ENCODE assay signal across 1 cellular context in the genomic region with DNA sequence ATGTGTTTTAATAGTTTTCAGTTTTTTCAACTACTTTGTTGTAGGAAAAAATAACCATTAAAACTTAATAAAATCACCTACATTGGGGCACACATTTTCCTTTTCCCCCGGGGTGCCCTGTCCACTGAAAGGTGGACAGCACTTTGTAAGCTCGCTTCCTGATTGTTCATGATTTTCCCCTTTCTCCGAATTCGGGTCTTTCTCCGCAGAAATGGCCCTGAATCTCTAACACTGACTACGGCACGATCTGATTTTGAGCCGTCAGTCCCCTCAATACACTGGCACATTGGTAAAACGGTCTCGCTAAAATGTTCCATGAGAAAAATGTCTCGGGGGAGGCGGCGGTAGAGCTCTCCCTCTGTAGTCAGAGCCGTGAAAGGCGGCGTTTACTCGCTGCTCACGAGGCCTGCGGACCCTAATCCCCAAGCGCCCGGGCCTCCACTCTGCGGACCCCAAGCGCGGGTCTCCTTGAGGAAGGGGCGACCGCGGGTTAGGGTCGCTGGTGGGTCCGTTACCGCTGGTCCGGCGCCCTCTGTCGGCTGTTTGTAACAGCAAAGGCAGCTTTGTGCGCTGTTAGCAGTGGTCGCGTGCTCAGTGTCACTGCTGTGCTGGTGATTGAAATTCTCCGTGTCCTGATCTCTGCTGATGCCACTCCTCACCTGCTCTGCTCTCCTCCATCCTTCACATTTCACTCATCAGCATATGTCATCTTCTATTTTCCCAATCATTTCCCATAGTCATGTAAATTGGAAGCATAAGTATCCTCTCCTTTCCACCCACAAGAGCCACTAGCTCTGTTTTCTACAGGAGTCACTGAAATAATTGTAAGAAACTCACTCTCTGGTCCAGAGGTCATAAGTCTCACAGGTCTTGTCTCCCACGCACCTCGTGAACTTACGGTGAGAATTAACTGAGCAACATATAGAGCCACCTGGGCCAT.
A peak's percentile ranks its signal among the peaks of the same experiment; 100 is the strongest.
TF ChIP-seq lines count a peak whose summit lies in the region.

No MANE protein-coding gene starts in this region.

TF ChIP-seq in HepG2, 621 proteins besides CTCF, POLR2A, EP300 and RAD21 (continues in another document):
- TF ChIP-seq GTF3A (CRISPR knock-in tag; conservative IDR thresholded peaks at IDR 0.05): no peak
- TF ChIP-seq, protein P1, sequence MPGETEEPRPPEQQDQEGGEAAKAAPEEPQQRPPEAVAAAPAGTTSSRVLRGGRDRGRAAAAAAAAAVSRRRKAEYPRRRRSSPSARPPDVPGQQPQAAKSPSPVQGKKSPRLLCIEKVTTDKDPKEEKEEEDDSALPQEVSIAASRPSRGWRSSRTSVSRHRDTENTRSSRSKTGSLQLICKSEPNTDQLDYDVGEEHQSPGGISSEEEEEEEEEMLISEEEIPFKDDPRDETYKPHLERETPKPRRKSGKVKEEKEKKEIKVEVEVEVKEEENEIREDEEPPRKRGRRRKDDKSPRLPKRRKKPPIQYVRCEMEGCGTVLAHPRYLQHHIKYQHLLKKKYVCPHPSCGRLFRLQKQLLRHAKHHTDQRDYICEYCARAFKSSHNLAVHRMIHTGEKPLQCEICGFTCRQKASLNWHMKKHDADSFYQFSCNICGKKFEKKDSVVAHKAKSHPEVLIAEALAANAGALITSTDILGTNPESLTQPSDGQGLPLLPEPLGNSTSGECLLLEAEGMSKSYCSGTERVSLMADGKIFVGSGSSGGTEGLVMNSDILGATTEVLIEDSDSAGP (CRISPR knock-in tag; IDR thresholded peaks at IDR 0.05; ENCODE audit: borderline replicate concordance): peak; percentile 36; the same call in 1 of the 2 replicates
- no peak for TF ChIP-seq KAT2B (IDR thresholded peaks at IDR 0.05; ENCODE audit: borderline replicate concordance, low read depth, low read length)
- 0 out of 2 replicates have a peak, but pooled peaks have one; percentile 32 for TF ChIP-seq KDM4B (CRISPR knock-in tag; IDR thresholded peaks at IDR 0.05)
- TF ChIP-seq CCDC6 (CRISPR knock-in tag; IDR thresholded peaks at IDR 0.05): no peak
- no peak for TF ChIP-seq ZSCAN9 (CRISPR knock-in tag; IDR thresholded peaks at IDR 0.05; ENCODE audit: borderline replicate concordance)
- TF ChIP-seq ZNF33B (CRISPR knock-in tag; IDR thresholded peaks at IDR 0.05): no peak
- no peak for TF ChIP-seq ASH2L (IDR thresholded peaks at IDR 0.05; ENCODE audit: insufficient read length, low read depth, low read length)
- TF ChIP-seq, protein P2, sequence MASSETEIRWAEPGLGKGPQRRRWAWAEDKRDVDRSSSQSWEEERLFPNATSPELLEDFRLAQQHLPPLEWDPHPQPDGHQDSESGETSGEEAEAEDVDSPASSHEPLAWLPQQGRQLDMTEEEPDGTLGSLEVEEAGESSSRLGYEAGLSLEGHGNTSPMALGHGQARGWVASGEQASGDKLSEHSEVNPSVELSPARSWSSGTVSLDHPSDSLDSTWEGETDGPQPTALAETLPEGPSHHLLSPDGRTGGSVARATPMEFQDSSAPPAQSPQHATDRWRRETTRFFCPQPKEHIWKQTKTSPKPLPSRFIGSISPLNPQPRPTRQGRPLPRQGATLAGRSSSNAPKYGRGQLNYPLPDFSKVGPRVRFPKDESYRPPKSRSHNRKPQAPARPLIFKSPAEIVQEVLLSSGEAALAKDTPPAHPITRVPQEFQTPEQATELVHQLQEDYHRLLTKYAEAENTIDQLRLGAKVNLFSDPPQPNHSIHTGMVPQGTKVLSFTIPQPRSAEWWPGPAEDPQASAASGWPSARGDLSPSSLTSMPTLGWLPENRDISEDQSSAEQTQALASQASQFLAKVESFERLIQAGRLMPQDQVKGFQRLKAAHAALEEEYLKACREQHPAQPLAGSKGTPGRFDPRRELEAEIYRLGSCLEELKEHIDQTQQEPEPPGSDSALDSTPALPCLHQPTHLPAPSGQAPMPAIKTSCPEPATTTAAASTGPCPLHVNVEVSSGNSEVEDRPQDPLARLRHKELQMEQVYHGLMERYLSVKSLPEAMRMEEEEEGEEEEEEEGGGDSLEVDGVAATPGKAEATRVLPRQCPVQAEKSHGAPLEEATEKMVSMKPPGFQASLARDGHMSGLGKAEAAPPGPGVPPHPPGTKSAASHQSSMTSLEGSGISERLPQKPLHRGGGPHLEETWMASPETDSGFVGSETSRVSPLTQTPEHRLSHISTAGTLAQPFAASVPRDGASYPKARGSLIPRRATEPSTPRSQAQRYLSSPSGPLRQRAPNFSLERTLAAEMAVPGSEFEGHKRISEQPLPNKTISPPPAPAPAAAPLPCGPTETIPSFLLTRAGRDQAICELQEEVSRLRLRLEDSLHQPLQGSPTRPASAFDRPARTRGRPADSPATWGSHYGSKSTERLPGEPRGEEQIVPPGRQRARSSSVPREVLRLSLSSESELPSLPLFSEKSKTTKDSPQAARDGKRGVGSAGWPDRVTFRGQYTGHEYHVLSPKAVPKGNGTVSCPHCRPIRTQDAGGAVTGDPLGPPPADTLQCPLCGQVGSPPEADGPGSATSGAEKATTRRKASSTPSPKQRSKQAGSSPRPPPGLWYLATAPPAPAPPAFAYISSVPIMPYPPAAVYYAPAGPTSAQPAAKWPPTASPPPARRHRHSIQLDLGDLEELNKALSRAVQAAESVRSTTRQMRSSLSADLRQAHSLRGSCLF (CRISPR knock-in tag; IDR thresholded peaks at IDR 0.05; ENCODE audit: borderline replicate concordance): no peak
- TF ChIP-seq DMAP1 (CRISPR knock-in tag; IDR thresholded peaks at IDR 0.05): no peak
- TF ChIP-seq ZNF10 (CRISPR knock-in tag; IDR thresholded peaks at IDR 0.05; ENCODE audit: borderline replicate concordance, low read depth): no peak
- TF ChIP-seq ZNF235 (CRISPR knock-in tag; IDR thresholded peaks at IDR 0.05; ENCODE audit: borderline replicate concordance): no peak
- TF ChIP-seq, protein P3, sequence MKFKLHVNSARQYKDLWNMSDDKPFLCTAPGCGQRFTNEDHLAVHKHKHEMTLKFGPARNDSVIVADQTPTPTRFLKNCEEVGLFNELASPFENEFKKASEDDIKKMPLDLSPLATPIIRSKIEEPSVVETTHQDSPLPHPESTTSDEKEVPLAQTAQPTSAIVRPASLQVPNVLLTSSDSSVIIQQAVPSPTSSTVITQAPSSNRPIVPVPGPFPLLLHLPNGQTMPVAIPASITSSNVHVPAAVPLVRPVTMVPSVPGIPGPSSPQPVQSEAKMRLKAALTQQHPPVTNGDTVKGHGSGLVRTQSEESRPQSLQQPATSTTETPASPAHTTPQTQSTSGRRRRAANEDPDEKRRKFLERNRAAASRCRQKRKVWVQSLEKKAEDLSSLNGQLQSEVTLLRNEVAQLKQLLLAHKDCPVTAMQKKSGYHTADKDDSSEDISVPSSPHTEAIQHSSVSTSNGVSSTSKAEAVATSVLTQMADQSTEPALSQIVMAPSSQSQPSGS (CRISPR knock-in tag; IDR thresholded peaks at IDR 0.05): no peak
- no peak for TF ChIP-seq ZBTB8A (CRISPR knock-in tag; IDR thresholded peaks at IDR 0.05; ENCODE audit: borderline replicate concordance, low read depth)
- TF ChIP-seq ZBTB7A (CRISPR knock-in tag; IDR thresholded peaks at IDR 0.05): peak; percentile 98
- peak; percentile 42; the same call in 1 of the 2 replicates for TF ChIP-seq BHLHE40 (IDR thresholded peaks at IDR 0.05; ENCODE audit: low read length)
- TF ChIP-seq ZNF367 (CRISPR knock-in tag; IDR thresholded peaks at IDR 0.05; ENCODE audit: borderline replicate concordance): no peak
- no peak for TF ChIP-seq ZFAT (CRISPR knock-in tag; conservative IDR thresholded peaks at IDR 0.05)
- TF ChIP-seq, protein P4, sequence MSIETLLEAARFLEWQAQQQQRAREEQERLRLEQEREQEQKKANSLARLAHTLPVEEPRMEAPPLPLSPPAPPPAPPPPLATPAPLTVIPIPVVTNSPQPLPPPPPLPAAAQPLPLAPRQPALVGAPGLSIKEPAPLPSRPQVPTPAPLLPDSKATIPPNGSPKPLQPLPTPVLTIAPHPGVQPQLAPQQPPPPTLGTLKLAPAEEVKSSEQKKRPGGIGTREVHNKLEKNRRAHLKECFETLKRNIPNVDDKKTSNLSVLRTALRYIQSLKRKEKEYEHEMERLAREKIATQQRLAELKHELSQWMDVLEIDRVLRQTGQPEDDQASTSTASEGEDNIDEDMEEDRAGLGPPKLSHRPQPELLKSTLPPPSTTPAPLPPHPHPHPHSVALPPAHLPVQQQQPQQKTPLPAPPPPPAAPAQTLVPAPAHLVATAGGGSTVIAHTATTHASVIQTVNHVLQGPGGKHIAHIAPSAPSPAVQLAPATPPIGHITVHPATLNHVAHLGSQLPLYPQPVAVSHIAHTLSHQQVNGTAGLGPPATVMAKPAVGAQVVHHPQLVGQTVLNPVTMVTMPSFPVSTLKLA (IDR thresholded peaks at IDR 0.05): no peak
- no peak for TF ChIP-seq SMAD9 (CRISPR knock-in tag; IDR thresholded peaks at IDR 0.05)
- TF ChIP-seq, protein P5, sequence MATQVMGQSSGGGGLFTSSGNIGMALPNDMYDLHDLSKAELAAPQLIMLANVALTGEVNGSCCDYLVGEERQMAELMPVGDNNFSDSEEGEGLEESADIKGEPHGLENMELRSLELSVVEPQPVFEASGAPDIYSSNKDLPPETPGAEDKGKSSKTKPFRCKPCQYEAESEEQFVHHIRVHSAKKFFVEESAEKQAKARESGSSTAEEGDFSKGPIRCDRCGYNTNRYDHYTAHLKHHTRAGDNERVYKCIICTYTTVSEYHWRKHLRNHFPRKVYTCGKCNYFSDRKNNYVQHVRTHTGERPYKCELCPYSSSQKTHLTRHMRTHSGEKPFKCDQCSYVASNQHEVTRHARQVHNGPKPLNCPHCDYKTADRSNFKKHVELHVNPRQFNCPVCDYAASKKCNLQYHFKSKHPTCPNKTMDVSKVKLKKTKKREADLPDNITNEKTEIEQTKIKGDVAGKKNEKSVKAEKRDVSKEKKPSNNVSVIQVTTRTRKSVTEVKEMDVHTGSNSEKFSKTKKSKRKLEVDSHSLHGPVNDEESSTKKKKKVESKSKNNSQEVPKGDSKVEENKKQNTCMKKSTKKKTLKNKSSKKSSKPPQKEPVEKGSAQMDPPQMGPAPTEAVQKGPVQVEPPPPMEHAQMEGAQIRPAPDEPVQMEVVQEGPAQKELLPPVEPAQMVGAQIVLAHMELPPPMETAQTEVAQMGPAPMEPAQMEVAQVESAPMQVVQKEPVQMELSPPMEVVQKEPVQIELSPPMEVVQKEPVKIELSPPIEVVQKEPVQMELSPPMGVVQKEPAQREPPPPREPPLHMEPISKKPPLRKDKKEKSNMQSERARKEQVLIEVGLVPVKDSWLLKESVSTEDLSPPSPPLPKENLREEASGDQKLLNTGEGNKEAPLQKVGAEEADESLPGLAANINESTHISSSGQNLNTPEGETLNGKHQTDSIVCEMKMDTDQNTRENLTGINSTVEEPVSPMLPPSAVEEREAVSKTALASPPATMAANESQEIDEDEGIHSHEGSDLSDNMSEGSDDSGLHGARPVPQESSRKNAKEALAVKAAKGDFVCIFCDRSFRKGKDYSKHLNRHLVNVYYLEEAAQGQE (IDR thresholded peaks at IDR 0.05; ENCODE audit: borderline replicate concordance in 1 of 2, low read depth in 1 of 2, low read length in 2 of 2): no peak
- no peak for TF ChIP-seq HIVEP1 (CRISPR knock-in tag; IDR thresholded peaks at IDR 0.05)
- TF ChIP-seq ATF1 (CRISPR knock-in tag; IDR thresholded peaks at IDR 0.05): no peak
- TF ChIP-seq FOSL1 (CRISPR knock-in tag; IDR thresholded peaks at IDR 0.05; ENCODE audit: borderline replicate concordance): no peak
- TF ChIP-seq, protein P6, sequence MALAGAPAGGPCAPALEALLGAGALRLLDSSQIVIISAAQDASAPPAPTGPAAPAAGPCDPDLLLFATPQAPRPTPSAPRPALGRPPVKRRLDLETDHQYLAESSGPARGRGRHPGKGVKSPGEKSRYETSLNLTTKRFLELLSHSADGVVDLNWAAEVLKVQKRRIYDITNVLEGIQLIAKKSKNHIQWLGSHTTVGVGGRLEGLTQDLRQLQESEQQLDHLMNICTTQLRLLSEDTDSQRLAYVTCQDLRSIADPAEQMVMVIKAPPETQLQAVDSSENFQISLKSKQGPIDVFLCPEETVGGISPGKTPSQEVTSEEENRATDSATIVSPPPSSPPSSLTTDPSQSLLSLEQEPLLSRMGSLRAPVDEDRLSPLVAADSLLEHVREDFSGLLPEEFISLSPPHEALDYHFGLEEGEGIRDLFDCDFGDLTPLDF (CRISPR knock-in tag; IDR thresholded peaks at IDR 0.05): no peak
- TF ChIP-seq, protein P7, sequence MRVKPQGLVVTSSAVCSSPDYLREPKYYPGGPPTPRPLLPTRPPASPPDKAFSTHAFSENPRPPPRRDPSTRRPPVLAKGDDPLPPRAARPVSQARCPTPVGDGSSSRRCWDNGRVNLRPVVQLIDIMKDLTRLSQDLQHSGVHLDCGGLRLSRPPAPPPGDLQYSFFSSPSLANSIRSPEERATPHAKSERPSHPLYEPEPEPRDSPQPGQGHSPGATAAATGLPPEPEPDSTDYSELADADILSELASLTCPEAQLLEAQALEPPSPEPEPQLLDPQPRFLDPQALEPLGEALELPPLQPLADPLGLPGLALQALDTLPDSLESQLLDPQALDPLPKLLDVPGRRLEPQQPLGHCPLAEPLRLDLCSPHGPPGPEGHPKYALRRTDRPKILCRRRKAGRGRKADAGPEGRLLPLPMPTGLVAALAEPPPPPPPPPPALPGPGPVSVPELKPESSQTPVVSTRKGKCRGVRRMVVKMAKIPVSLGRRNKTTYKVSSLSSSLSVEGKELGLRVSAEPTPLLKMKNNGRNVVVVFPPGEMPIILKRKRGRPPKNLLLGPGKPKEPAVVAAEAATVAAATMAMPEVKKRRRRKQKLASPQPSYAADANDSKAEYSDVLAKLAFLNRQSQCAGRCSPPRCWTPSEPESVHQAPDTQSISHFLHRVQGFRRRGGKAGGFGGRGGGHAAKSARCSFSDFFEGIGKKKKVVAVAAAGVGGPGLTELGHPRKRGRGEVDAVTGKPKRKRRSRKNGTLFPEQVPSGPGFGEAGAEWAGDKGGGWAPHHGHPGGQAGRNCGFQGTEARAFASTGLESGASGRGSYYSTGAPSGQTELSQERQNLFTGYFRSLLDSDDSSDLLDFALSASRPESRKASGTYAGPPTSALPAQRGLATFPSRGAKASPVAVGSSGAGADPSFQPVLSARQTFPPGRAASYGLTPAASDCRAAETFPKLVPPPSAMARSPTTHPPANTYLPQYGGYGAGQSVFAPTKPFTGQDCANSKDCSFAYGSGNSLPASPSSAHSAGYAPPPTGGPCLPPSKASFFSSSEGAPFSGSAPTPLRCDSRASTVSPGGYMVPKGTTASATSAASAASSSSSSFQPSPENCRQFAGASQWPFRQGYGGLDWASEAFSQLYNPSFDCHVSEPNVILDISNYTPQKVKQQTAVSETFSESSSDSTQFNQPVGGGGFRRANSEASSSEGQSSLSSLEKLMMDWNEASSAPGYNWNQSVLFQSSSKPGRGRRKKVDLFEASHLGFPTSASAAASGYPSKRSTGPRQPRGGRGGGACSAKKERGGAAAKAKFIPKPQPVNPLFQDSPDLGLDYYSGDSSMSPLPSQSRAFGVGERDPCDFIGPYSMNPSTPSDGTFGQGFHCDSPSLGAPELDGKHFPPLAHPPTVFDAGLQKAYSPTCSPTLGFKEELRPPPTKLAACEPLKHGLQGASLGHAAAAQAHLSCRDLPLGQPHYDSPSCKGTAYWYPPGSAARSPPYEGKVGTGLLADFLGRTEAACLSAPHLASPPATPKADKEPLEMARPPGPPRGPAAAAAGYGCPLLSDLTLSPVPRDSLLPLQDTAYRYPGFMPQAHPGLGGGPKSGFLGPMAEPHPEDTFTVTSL (CRISPR knock-in tag; IDR thresholded peaks at IDR 0.05; ENCODE audit: borderline replicate concordance): no peak
- no peak for TF ChIP-seq PLRG1 (conservative IDR thresholded peaks at IDR 0.05)
- no peak for TF ChIP-seq CEBPB (IDR thresholded peaks at IDR 0.05; ENCODE audit: borderline replicate concordance, low read depth, low read length)
- no peak for TF ChIP-seq ZNF274 (CRISPR knock-in tag; IDR thresholded peaks at IDR 0.05)
- TF ChIP-seq TEAD2 (CRISPR knock-in tag; IDR thresholded peaks at IDR 0.05): no peak
- no peak for TF ChIP-seq ARHGAP35 (CRISPR knock-in tag; IDR thresholded peaks at IDR 0.05; ENCODE audit: borderline replicate concordance)
- no peak for TF ChIP-seq CENPT (CRISPR knock-in tag; IDR thresholded peaks at IDR 0.05; ENCODE audit: low read depth)
